15 cellular contexts compared by ENCODE assay signal in the genomic region with DNA sequence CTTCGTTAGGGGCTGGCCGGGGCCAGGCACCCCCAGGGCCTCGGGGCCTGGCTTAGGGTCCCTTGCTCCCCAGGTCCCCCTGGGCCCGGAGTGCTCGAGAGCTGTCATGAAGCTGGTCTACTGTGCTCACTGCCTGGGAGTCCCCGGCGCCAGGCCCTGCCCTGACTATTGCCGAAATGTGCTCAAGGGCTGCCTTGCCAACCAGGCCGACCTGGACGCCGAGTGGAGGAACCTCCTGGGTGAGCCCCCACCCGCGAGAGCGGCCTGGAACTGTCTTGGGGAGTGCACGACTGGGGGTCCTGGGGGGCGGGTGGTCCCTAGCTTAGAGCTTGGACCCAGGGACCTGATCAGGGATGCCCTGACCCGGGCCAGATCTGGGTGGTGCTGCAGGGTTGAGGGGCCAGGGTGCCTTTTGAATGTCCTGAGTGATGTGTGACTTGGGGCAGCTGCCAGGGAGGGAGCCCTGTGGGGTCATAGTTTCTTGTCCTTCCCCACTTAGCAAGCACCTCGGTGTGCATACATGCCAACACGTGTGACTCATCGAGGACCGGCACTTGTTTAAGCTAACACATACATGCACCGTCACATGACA. TPM values are rescaled to one million over a fixed set of nuclear protein-coding genes. Genes with fewer than 3 reads are reported as not detected.
A peak's percentile ranks its signal among the peaks of the same experiment; 100 is the strongest.
DNase-seq lines count a peak whose midpoint lies in the region; ATAC-seq, FAIRE-seq and TF ChIP-seq lines count a peak whose summit lies in the region.
"Had no signal": no experiment of that assay in that cellular context is flagged by ENCODE, and none has a peak within 500 bp of the region (broad histone marks: within the 10 kb centered on the region; RNA-seq: fewer than 3 reads in every experiment).

No MANE protein-coding gene starts in this region.

- H4K20me1 ChIP-seq in HepG2 (ENCODE audit: insufficient read depth, low read length) = no peaks in the 10 kb centered on the region; the same call in 1 of the 2 replicates
- peaks cover 10% of the 10 kb centered on the region; the same call in 1 of the 2 replicates for H4K20me1 ChIP-seq in SK-N-SH (ENCODE audit: insufficient read depth)

- peaks cover 48 to 58% of the 10 kb centered on the region in 2 donors for H3K36me3 ChIP-seq in ascending aorta
- H3K36me3 ChIP-seq in HepG2 (replicated peaks in 1 of 2; ENCODE audit: control insufficient read depth in 1 of 2, insufficient read depth in 2 of 2, low read length in 2 of 2) = no peaks in the 10 kb centered on the region
- peaks cover 0 to 77% (median 48%) of the 10 kb centered on the region in 4 donors for H3K36me3 ChIP-seq in stomach
- H3K36me3 ChIP-seq in SK-N-SH (replicated peaks in 1 of 2; ENCODE audit: control insufficient read depth in 1 of 2, insufficient read depth in 2 of 2, low read length in 1 of 2) = peaks cover 0 to 34% of the 10 kb centered on the region in 2 experiments

- H3K4me1 ChIP-seq in ascending aorta = no peaks in the 10 kb centered on the region
- H3K4me1 ChIP-seq in HepG2 (ENCODE audit: insufficient read depth, low read length) = peaks cover 27% of the 10 kb centered on the region
- H3K4me1 ChIP-seq in stomach = no peaks in the 10 kb centered on the region
- H3K4me1 ChIP-seq in SK-N-SH (ENCODE audit: control insufficient read depth in 1 of 2, insufficient read depth in 2 of 2, low read depth in 1 of 2, low read length in 1 of 2) = peaks cover 0 to 2% of the 10 kb centered on the region in 2 experiments; a peak in 1 of 4 replicates

- no peaks in the 10 kb centered on the region for H3K4me1 Mint-ChIP-seq in HFFc6 (ENCODE audit: low read depth)
- H3K4me1 Mint-ChIP-seq: CD4-positive, alpha-beta memory T cell had no signal

- DNase-seq in HuH-7.5 (ENCODE audit: low spot score) = peak; percentile 9
- peak; percentile 5 to 56 for DNase-seq in ascending aorta (ENCODE audit: low spot score in 2 of 2)
- DNase-seq in HepG2 (ENCODE audit: low spot score) = no peak
- peak; percentile 16 for DNase-seq in stomach
- DNase-seq in SK-N-SH = no peak
- DNase-seq in HFFc6 = no peak
- DNase-seq in stimulated activated naive CD4-positive, alpha-beta T cell treated with Interleukin-2 at 50 U/mL for 16 hours (lab: John Stamatoyannopoulos, UW) = no peak
- DNase-seq: anterior cingulate cortex; effector memory CD4-positive, alpha-beta T cell; GF-D8; NCI-H1092; NCI-H446; occipital lobe; T-helper 9 cell had no signal

- no peak overlapping the region for H3K4me3 ChIP-seq in ascending aorta
- no peak overlapping the region for H3K4me3 ChIP-seq in HepG2 (replicated peaks in 1 of 3; ENCODE audit: insufficient read depth in 1 of 3, low read depth in 2 of 3, low read length in 3 of 3)
- no peak overlapping the region for H3K4me3 ChIP-seq in stomach
- no peak overlapping the region for H3K4me3 ChIP-seq in SK-N-SH (ENCODE audit: low read depth in 2 of 2, low read length in 1 of 2)

- CTCF ChIA-PET in HepG2 (lab: Yijun Ruan, JAX; ENCODE audit: low intra/inter-chr PET ratio, low total read pairs) = no interaction called here
- CTCF ChIA-PET in SK-N-SH (lab: Yijun Ruan, JAX) = interaction anchor here (1.1 kb wide), 1 partner anchor 24 kb away, joined by 4 read pairs; no protein-coding TSS in a partner anchor

- TF ChIP-seq CTCF in ascending aorta (IDR thresholded peaks at IDR 0.05) (no peak), HepG2 (CRISPR knock-in tag; IDR thresholded peaks at IDR 0.05) (no peak), stomach (IDR thresholded peaks at IDR 0.05) (no peak), SK-N-SH (IDR thresholded peaks at IDR 0.05) (no peak), HFFc6 (IDR thresholded peaks at IDR 0.05) (no peak)

- H3K9ac ChIP-seq in HepG2 (ENCODE audit: insufficient read depth, low read depth, low read length) (no peak overlapping the region), SK-N-SH (no peak overlapping the region)

- TF ChIP-seq RAD21 in HepG2 (CRISPR knock-in tag; IDR thresholded peaks at IDR 0.05) (no peak), SK-N-SH (IDR thresholded peaks at IDR 0.05; ENCODE audit: low read length) (no peak)

- no peak overlapping the region for H3K27ac Mint-ChIP-seq in HFFc6

- no peaks in the 10 kb centered on the region for H3K9me3 ChIP-seq in ascending aorta
- no peaks in the 10 kb centered on the region for H3K9me3 ChIP-seq in HepG2 (ENCODE audit: low read length)
- no peaks in the 10 kb centered on the region for H3K9me3 ChIP-seq in stomach
- no peaks in the 10 kb centered on the region for H3K9me3 ChIP-seq in SK-N-SH

- H3F3A ChIP-seq in SK-N-SH (replicated peaks; ENCODE audit: insufficient read depth) = no peaks in the 10 kb centered on the region

- POLR2A ChIA-PET in HepG2 (lab: Yijun Ruan, JAX) = no interaction called here
- POLR2A ChIA-PET in SK-N-SH (lab: Yijun Ruan, JAX) = no interaction called here

- TF ChIP-seq POLR2A in HepG2 (IDR thresholded peaks at IDR 0.05; ENCODE audit: insufficient read depth in 1 of 2, low read depth in 2 of 2, low read length in 2 of 2) (0 out of 4 replicates have a peak, but pooled peaks of 1 of the 2 experiments have one; percentile 13), stomach (IDR thresholded peaks at IDR 0.05) (no peak)

- H3K27ac ChIP-seq in ascending aorta (no peak overlapping the region), HepG2 (ENCODE audit: extremely low read length, insufficient read depth, low read length) (no peak overlapping the region), stomach (no peak overlapping the region), SK-N-SH (ENCODE audit: low read depth in 2 of 2, low read length in 1 of 2) (no peak overlapping the region)

- H3K9me3 Mint-ChIP-seq in HFFc6 = no peaks in the 10 kb centered on the region
- H3K9me3 Mint-ChIP-seq: CD4-positive, alpha-beta memory T cell had no signal

- no peak for FAIRE-seq in HepG2 (lab: Jason Lieb, UNC)

- H3K9me2 ChIP-seq in SK-N-SH = no peaks in the 10 kb centered on the region

- TF ChIP-seq EP300 in HepG2 (IDR thresholded peaks at IDR 0.05; ENCODE audit: low read depth in 2 of 2, low read length in 2 of 2) = no peak
- TF ChIP-seq EP300 in HepG2 (CRISPR knock-in tag; IDR thresholded peaks at IDR 0.05; ENCODE audit: borderline replicate concordance) = no peak
- no peak for TF ChIP-seq EP300 in stomach (IDR thresholded peaks at IDR 0.05)
- no peak for TF ChIP-seq EP300 in SK-N-SH (IDR thresholded peaks at IDR 0.05; ENCODE audit: borderline replicate concordance in 1 of 2, low read depth in 1 of 2, low read length in 1 of 2)

- no peaks in the 10 kb centered on the region for H3K36me3 Mint-ChIP-seq in HFFc6 (ENCODE audit: low read depth)
- H3K36me3 Mint-ChIP-seq: CD4-positive, alpha-beta memory T cell had no signal

- H3K79me2 ChIP-seq in HepG2 (ENCODE audit: insufficient read depth, low read length) = no peaks in the 10 kb centered on the region
- no peaks in the 10 kb centered on the region for H3K79me2 ChIP-seq in SK-N-SH (ENCODE audit: insufficient read depth)

- whole genome bisulfite sequencing in HepG2 (ENCODE audit: low lambda C conversion rate) = 80% methylated on average over 15 of the region's 22 CpGs
- 90 to 95% (median 92%) methylated on average over 18 to 22 of the region's 22 CpGs for WGBS in stomach, 5 donors
- WGBS in SK-N-SH (ENCODE audit: low lambda C conversion rate) = 91% methylated on average over 7 of the region's 22 CpGs

- intact Hi-C loops in ascending aorta (cut with DNase I) (no loop called here), HepG2 (cut with micrococcal nuclease; ENCODE audit: unreplicated experiment) (no loop called here), stomach (cut with DNase I; ENCODE audit: low total_unique reads) (no loop called here)

- H3K27me3 Mint-ChIP-seq in HFFc6 (ENCODE audit: insufficient read depth) = peaks cover 1% of the 10 kb centered on the region; the same call in 1 of the 2 replicates
- H3K27me3 Mint-ChIP-seq: CD4-positive, alpha-beta memory T cell had no signal

- H3K27me3 ChIP-seq in ascending aorta (no peaks in the 10 kb centered on the region), HepG2 (ENCODE audit: control insufficient read depth in 1 of 2, insufficient read depth in 2 of 2, low read length in 2 of 2) (no peaks in the 10 kb centered on the region; a peak in 2 of 5 replicates), stomach (no peaks in the 10 kb centered on the region), SK-N-SH (ENCODE audit: insufficient read depth) (no peaks in the 10 kb centered on the region)

- H2AFZ ChIP-seq in HepG2 (ENCODE audit: low read length) = no peak overlapping the region
- no peak overlapping the region for H2AFZ ChIP-seq in SK-N-SH (ENCODE audit: low read depth)

- no TSS peak for BruUV-seq in HepG2 (replicated peaks; lab: Mats Ljungman, UMichigan)

- H3K4me2 ChIP-seq in HepG2 (ENCODE audit: low read depth, low read length) (no peak overlapping the region), SK-N-SH (no peak overlapping the region)

- in situ Hi-C loops in HepG2 (cut with HindIII; ENCODE audit: extremely low pct_ligation_motif_present, low pct_unique_long_range_greater_than_20kb) = no loop called here

- no peak overlapping the region for H3K4me3 Mint-ChIP-seq in HFFc6
- H3K4me3 Mint-ChIP-seq: CD4-positive, alpha-beta memory T cell had no signal

- ATAC-seq in HepG2 = no peak

RNA-seq across cellular contexts. Expression of gene GPC1, which starts 27.9 kb away (rescaled TPM):
- total RNA-seq in ascending aorta = 123 TPM
- total RNA-seq in HepG2 (2016; rRNA removed; fragmentation: Illumina TruSeq; extraction: Trizol) = 2.1 and 5.5 TPM in 2 replicates
- 0.91 and 1.6 TPM in 2 replicates for total RNA-seq in HepG2 (2016; cell fraction: cytosol; rRNA removed; fragmentation: Illumina TruSeq; extraction: Trizol; ENCODE audit: low read depth)
- total RNA-seq in HepG2 (2016; cell fraction: insoluble cytoplasmic fraction; rRNA removed; fragmentation: Illumina TruSeq; extraction: Trizol) = 1.8 and 5.2 TPM in 2 replicates
- total RNA-seq in HepG2 (2016; cell fraction: membrane; rRNA removed; fragmentation: Illumina TruSeq; extraction: Trizol) = 1.9 and 2.0 TPM in 2 replicates
- total RNA-seq in HepG2 (2016; cell fraction: nucleus; rRNA removed; fragmentation: Illumina TruSeq; extraction: Trizol) = 5.4 and 7.0 TPM in 2 replicates
- polyA plus RNA-seq in HepG2 (2011; rRNA removed) = 4.0 and 4.8 TPM in 2 replicates
- 2.4 and 5.8 TPM in 2 replicates for polyA plus RNA-seq in HepG2 (2011; cell fraction: cytosol; rRNA removed)
- polyA plus RNA-seq in HepG2 (2011; cell fraction: nucleus; rRNA removed) = 6.0 and 8.9 TPM in 2 replicates
- 1.1 and 2.2 TPM in 2 replicates for polyA plus RNA-seq in HepG2 (2012)
- polyA plus RNA-seq in HepG2 (2016; cell fraction: cytosol; fragmentation: Illumina TruSeq; extraction: Trizol; ENCODE audit: low read depth) = 1.3 and 1.7 TPM in 2 replicates
- polyA plus RNA-seq in HepG2 (2016; cell fraction: insoluble cytoplasmic fraction; fragmentation: Illumina TruSeq; extraction: Trizol; ENCODE audit: low read depth) = 3.2 and 3.7 TPM in 2 replicates
- 2.1 and 3.5 TPM in 2 replicates for polyA plus RNA-seq in HepG2 (2016; cell fraction: membrane; fragmentation: Illumina TruSeq; extraction: Trizol; ENCODE audit: low read depth)
- 12.8 and 13.1 TPM in 2 replicates for polyA plus RNA-seq in HepG2 (2016; cell fraction: nucleus; fragmentation: Illumina TruSeq; extraction: Trizol; ENCODE audit: insufficient read depth, low read depth)
- 9.2 and 40.8 TPM in 2 replicates for polyA minus RNA-seq in HepG2 (2011; rRNA and poly(A)+ RNA removed; ENCODE audit: low replicate concordance)
- polyA minus RNA-seq in HepG2 (2011; cell fraction: cytosol; rRNA and poly(A)+ RNA removed) = 7.8 and 8.3 TPM in 2 replicates
- polyA minus RNA-seq in HepG2 (2011; cell fraction: nucleus; rRNA and poly(A)+ RNA removed) = 2.1 and 4.8 TPM in 2 replicates
- total RNA-seq in stomach = 100 to 1,000 TPM in 1 of 5 donors, 10 to 100 TPM in 4; 11.7 to 117 (median 28.8) TPM
- polyA plus RNA-seq in stomach = 10 to 100 TPM in 2 of 3 donors, 1 to 10 TPM in 1; 6.3 to 40.1 (median 14.0) TPM
- 49.0 and 65.5 TPM in 2 replicates for polyA plus RNA-seq in SK-N-SH (2012; rRNA removed)
- polyA plus RNA-seq in SK-N-SH (2012; cell fraction: cytosol; rRNA removed) = 25.9 and 50.4 TPM in 2 replicates
- polyA plus RNA-seq in SK-N-SH (2012; cell fraction: nucleus; rRNA removed) = 183 TPM in 2 replicates
- 100 to 1,000 TPM; 315 to 403 (median 350) TPM for total RNA-seq in HFFc6 (2021; fragmentation: NEBNext Ultra II Directional; extraction: Animal tissue kit (Norgen Biotek cat#: 25700))

Comparison
In these comparisons a context has a peak if more than half of its experiments do, and no peak if none do; other contexts are left out.
1. DNase-seq: peak in HuH-7.5 (single experiment), ascending aorta (2 of 2) and stomach (single experiment); none in HepG2 (single experiment), SK-N-SH (single experiment), HFFc6 (single experiment) and stimulated activated naive CD4-positive, alpha-beta T cell treated with Interleukin-2 at 50 U/mL for 16 hours (single experiment).